In the genomic region with DNA sequence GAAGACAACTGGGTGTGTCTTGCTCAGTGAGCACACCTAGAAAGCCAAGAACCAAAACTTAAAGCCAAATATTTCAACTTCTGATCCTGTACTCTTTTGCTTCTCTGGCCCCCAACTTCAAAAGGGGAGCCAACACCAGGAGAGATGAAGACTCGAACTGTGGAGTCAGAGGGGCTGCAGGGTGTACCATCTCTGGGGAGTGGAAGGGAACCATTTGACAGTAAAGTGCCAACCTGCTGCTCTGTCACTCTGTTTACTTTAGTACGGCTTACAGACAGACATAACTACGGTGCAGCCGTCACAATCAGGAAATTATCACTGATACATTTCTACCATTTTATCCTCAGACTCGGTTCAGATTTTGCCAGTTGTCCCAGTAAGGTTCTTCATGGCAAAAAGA, we compare ENCODE assay signal across 9 cellular contexts. TPM values are rescaled to one million over a fixed set of nuclear protein-coding genes. Genes with fewer than 3 reads are reported as not detected.
A peak's percentile ranks its signal among the peaks of the same experiment; 100 is the strongest.
DNase-seq lines count a peak whose midpoint lies in the region; ATAC-seq and TF ChIP-seq lines count a peak whose summit lies in the region.
"Had no signal": no experiment of that assay in that cellular context is flagged by ENCODE, and none has a peak within 500 bp of the region (broad histone marks: within the 10 kb centered on the region; RNA-seq: fewer than 3 reads in every experiment).

No MANE protein-coding gene starts in this region.

- H3K27ac Mint-ChIP-seq in activated T-cell treated with anti-CD3 and anti-CD28 coated beads, Interleukin-2, amount 50 U/mL, for 24 hours: peak overlapping the region; percentile 80
- peak overlapping the region; percentile 91 to 95 for H3K27ac Mint-ChIP-seq in effector memory CD8-positive, alpha-beta T cell

- CTCF ChIA-PET in OCI-LY7 (lab: Charles Lee; ENCODE audit: unreplicated experiment): no interaction called here

- peaks cover 60% of the 10 kb centered on the region for H3K4me1 Mint-ChIP-seq in activated T-cell treated with anti-CD3 and anti-CD28 coated beads, Interleukin-2, amount 50 U/mL, for 24 hours (ENCODE audit: low read depth)
- peaks cover 21 to 30% of the 10 kb centered on the region in 2 donors for H3K4me1 Mint-ChIP-seq in effector memory CD8-positive, alpha-beta T cell (ENCODE audit: low read depth in 2 of 2)

- no peaks in the 10 kb centered on the region for H3K9me3 ChIP-seq in OCI-LY7 (ENCODE audit: low read length)

- DNase-seq in activated T-cell treated with anti-CD3 and anti-CD28 coated beads, Interleukin-2, amount 50 U/mL, for 24 hours: no peak
- DNase-seq in activated T-cell treated with anti-CD3 and anti-CD28 coated beads, Interleukin-2, amount 50 U/mL, for 48 hours: no peak
- DNase-seq in OCI-LY7 (ENCODE audit: low spot score) (no peak), skeletal muscle cell (ENCODE audit: low read depth) (no peak), retina (no peak), kidney tubule cell (ENCODE audit: low spot score) (no peak), SHP77 (lab: John Stamatoyannopoulos, UW) (no peak)
- no peak for DNase-seq in effector memory CD8-positive, alpha-beta T cell
- DNase-seq: NCI-H69 had no signal

- TF ChIP-seq CTCF in OCI-LY7 (conservative IDR thresholded peaks at IDR 0.05; ENCODE audit: low read length): no peak

- intact Hi-C loops in OCI-LY7 (cut with micrococcal nuclease; ENCODE audit: unreplicated experiment): no loop called here

- H3K4me3 Mint-ChIP-seq in activated T-cell treated with anti-CD3 and anti-CD28 coated beads, Interleukin-2, amount 50 U/mL, for 24 hours: peak overlapping the region; percentile 100
- H3K4me3 Mint-ChIP-seq in effector memory CD8-positive, alpha-beta T cell: peak overlapping the region; percentile 85 to 98

- POLR2A ChIA-PET in OCI-LY7 (lab: Charles Lee): interaction anchor here (0.8 kb wide), 1 partner anchor 431 kb away, joined by 5 read pairs; the partner anchor contains the start of gene ISL2

- peaks cover 17% of the 10 kb centered on the region for H3K4me1 ChIP-seq in OCI-LY7 (ENCODE audit: insufficient read depth, low read length, poor library complexity, severe bottlenecking)

- no TSS peak for BruUV-seq in OCI-LY7 (replicated peaks; lab: Mats Ljungman, UMichigan)

- H4K20me1 ChIP-seq in OCI-LY7 (ENCODE audit: insufficient read depth, low read length): no peaks in the 10 kb centered on the region

- peaks cover 57% of the 10 kb centered on the region for H3K36me3 Mint-ChIP-seq in activated T-cell treated with anti-CD3 and anti-CD28 coated beads, Interleukin-2, amount 50 U/mL, for 24 hours (ENCODE audit: low read depth)
- H3K36me3 Mint-ChIP-seq in effector memory CD8-positive, alpha-beta T cell (ENCODE audit: insufficient read depth): peaks cover 24% of the 10 kb centered on the region

- no peak overlapping the region for H3K27ac ChIP-seq in OCI-LY7 (ENCODE audit: low read depth, low read length, poor library complexity, severe bottlenecking)

- H3K27me3 Mint-ChIP-seq in activated T-cell treated with anti-CD3 and anti-CD28 coated beads, Interleukin-2, amount 50 U/mL, for 24 hours: no peaks in the 10 kb centered on the region
- H3K27me3 Mint-ChIP-seq in effector memory CD8-positive, alpha-beta T cell: no peaks in the 10 kb centered on the region

- peaks cover 31% of the 10 kb centered on the region for H3K36me3 ChIP-seq in OCI-LY7 (ENCODE audit: insufficient read depth, low read length)

- peaks cover 6% of the 10 kb centered on the region; the same call in 1 of the 2 replicates for H3K79me2 ChIP-seq in OCI-LY7 (ENCODE audit: insufficient read depth, low read depth, low read length)

- H3K9me3 Mint-ChIP-seq in activated T-cell treated with anti-CD3 and anti-CD28 coated beads, Interleukin-2, amount 50 U/mL, for 24 hours: peaks cover under 1% of the 10 kb centered on the region
- H3K9me3 Mint-ChIP-seq in effector memory CD8-positive, alpha-beta T cell: no peaks in the 10 kb centered on the region

- H3K4me3 ChIP-seq in OCI-LY7 (ENCODE audit: low read depth, low read length, poor library complexity, severe bottlenecking): no peak overlapping the region
- H3K4me3 ChIP-seq in skeletal muscle cell (ENCODE audit: low read depth, low read length): peak overlapping the region; percentile 13

- H3K9me2 ChIP-seq in OCI-LY7 (ENCODE audit: insufficient read depth, low read length): no peaks in the 10 kb centered on the region

- no peak overlapping the region for H2AFZ ChIP-seq in OCI-LY7 (ENCODE audit: low read length)

- peak overlapping the region; percentile 35 for H3K4me2 ChIP-seq in OCI-LY7 (ENCODE audit: low read length)

- ATAC-seq in effector memory CD8-positive, alpha-beta T cell (replicated peaks): no peak

RNA-seq across cellular contexts. Expression of gene FBXO22, which starts 1.6 kb away (rescaled TPM):
- total RNA-seq in OCI-LY7 (2014; rRNA removed; shearing (Covaris generic)): 23.5 and 32.4 TPM in 2 replicates
- total RNA-seq in OCI-LY7 (2022): 33.6 and 33.7 TPM in 2 replicates
